ENCODE assay signal across 11 cellular contexts in the genomic region with DNA sequence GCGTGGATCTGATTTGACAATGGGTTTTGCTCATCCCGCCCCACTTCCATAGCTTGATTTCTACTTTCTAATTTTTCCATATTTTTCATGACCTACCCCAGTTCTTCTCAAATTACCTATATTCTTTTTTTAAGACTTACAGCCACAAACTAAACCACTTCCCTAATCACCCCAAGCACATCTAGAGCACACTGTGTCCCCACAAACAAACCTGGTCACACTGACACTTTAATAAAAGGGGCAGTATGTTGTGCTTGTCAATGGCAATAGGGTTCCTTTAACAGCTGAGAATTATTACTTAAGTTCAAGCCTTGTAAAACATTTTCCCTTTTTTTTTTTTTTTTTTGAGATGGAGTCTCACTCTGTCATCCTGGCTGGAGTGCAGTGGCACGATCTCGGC.
"Had no signal": no experiment of that assay in that cellular context is flagged by ENCODE, and none has a peak within 500 bp of the region (broad histone marks: within the 10 kb centered on the region; RNA-seq: fewer than 3 reads in every experiment).

No MANE protein-coding gene starts in this region.

- H3K4me3 Mint-ChIP-seq: endodermal cell had no signal

- H3K9me3 ChIP-seq: lower lobe of right lung, pancreas, tibial artery had no signal

- H3K36me3 ChIP-seq: lower lobe of right lung, pancreas, tibial artery had no signal

- DNase-seq: activated CD4-positive, alpha-beta T cell treated with anti-CD3 and anti-CD28 coated beads, Interleukin-2, amount 50 U/mL, for 1 hour; activated CD4-positive, CD25-positive, alpha-beta regulatory T cell; activated T-cell treated with anti-CD3 and anti-CD28 coated beads, Interleukin-2, amount 50 U/mL, for 48 hours; endodermal cell; head of caudate nucleus; left cardiac atrium; lower lobe of right lung; pancreas; stimulated activated CD4-positive, alpha-beta T cell treated with anti-CD3 and anti-CD28 coated beads, Interleukin-12 subunit alpha, Interleukin-12 subunit beta, amount 100 ng/mL, for 4 hours; stimulated activated CD4-positive, alpha-beta T cell treated with anti-CD3 and anti-CD28 coated beads, Interleukin-2, amount 100 ng/mL, for 24 hours; tibial artery had no signal

- ATAC-seq: left cardiac atrium, lower lobe of right lung, pancreas had no signal

- H3K27me3 ChIP-seq: pancreas, tibial artery had no signal

- H3K4me3 ChIP-seq: lower lobe of right lung, pancreas, tibial artery had no signal

- H3K4me1 ChIP-seq: lower lobe of right lung, pancreas had no signal

- H3K27ac ChIP-seq: lower lobe of right lung, pancreas, tibial artery had no signal
